Comparison of ENCODE assay signal across 8 cellular contexts in the genomic region with DNA sequence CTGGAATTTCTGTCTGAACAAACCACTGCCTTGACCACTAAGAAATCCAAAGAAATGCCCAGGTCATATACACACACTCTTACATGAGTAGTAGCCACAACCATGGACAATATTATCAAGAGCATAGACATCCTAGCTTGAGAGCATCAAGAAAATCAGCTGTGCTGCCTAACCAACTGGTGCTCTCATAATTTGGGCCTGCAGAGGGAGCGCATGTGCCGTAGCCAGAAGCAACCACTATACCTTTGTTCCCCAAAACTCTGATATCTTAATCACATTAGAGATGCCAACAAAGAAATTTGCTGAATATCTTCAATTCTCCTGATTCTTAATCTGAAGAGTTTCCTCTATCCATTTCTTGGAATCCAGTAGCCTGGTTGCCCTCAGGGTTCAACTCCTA.
DNase-seq lines count a peak whose midpoint lies in the region; ATAC-seq and TF ChIP-seq lines count a peak whose summit lies in the region.

No MANE protein-coding gene starts in this region.

- no peaks in the 10 kb centered on the region for H3K27me3 ChIP-seq in MG63

- H3K4me3 Mint-ChIP-seq in stimulated activated effector memory CD8-positive, alpha-beta T cell treated with anti-CD3 and anti-CD28 coated beads, Interleukin-12 subunit alpha, Interleukin-12 subunit beta, amount 100 ng/mL, for 72 hours, result no peak overlapping the region
- H3K4me3 Mint-ChIP-seq in stimulated activated memory B cell treated with anti-CD40 and anti-IgM and Interleukin-4, amounts not matched to agents 10 μg/mL and 1 μg/mL and 100 μg/mL, for 72 hours, result no peak overlapping the region

- CTCF ChIA-PET in HEK293T (lab: Yijun Ruan, JAX), result interaction anchor here (1.2 kb wide), 1 partner anchor 9 kb away, joined by 6 read pairs; no protein-coding TSS in a partner anchor

- POLR2A ChIA-PET in HEK293T (lab: Yijun Ruan, JAX), result no interaction called here

- ATAC-seq in esophagus mucosa, result peak; percentile 51
- peak; percentile 39 for ATAC-seq in stimulated activated effector memory CD8-positive, alpha-beta T cell treated with anti-CD3 and anti-CD28 coated beads, Interleukin-12 subunit alpha, Interleukin-12 subunit beta, amount 100 ng/mL, for 72 hours
- ATAC-seq in stimulated activated memory B cell treated with anti-CD40 and anti-IgM and Interleukin-4, amounts not matched to agents 10 μg/mL and 1 μg/mL and 100 μg/mL, for 72 hours, result no peak

- no peaks in the 10 kb centered on the region for H3K9me3 ChIP-seq in MG63

- H3K36me3 Mint-ChIP-seq in stimulated activated effector memory CD8-positive, alpha-beta T cell treated with anti-CD3 and anti-CD28 coated beads, Interleukin-12 subunit alpha, Interleukin-12 subunit beta, amount 100 ng/mL, for 72 hours, result no peaks in the 10 kb centered on the region
- H3K36me3 Mint-ChIP-seq in stimulated activated memory B cell treated with anti-CD40 and anti-IgM and Interleukin-4, amounts not matched to agents 10 μg/mL and 1 μg/mL and 100 μg/mL, for 72 hours, result no peaks in the 10 kb centered on the region

- intact Hi-C loops in posterior cingulate gyrus (cut with DNase I), result no loop called here

- no peak overlapping the region for H3K27ac Mint-ChIP-seq in stimulated activated effector memory CD8-positive, alpha-beta T cell treated with anti-CD3 and anti-CD28 coated beads, Interleukin-12 subunit alpha, Interleukin-12 subunit beta, amount 100 ng/mL, for 72 hours
- no peak overlapping the region for H3K27ac Mint-ChIP-seq in stimulated activated memory B cell treated with anti-CD40 and anti-IgM and Interleukin-4, amounts not matched to agents 10 μg/mL and 1 μg/mL and 100 μg/mL, for 72 hours

- no peak overlapping the region for H3K4me3 ChIP-seq in MG63

- no peaks in the 10 kb centered on the region for H3K9me3 Mint-ChIP-seq in stimulated activated effector memory CD8-positive, alpha-beta T cell treated with anti-CD3 and anti-CD28 coated beads, Interleukin-12 subunit alpha, Interleukin-12 subunit beta, amount 100 ng/mL, for 72 hours
- H3K9me3 Mint-ChIP-seq in stimulated activated memory B cell treated with anti-CD40 and anti-IgM and Interleukin-4, amounts not matched to agents 10 μg/mL and 1 μg/mL and 100 μg/mL, for 72 hours, result no peaks in the 10 kb centered on the region

- peaks cover 5% of the 10 kb centered on the region for H3K4me1 Mint-ChIP-seq in stimulated activated effector memory CD8-positive, alpha-beta T cell treated with anti-CD3 and anti-CD28 coated beads, Interleukin-12 subunit alpha, Interleukin-12 subunit beta, amount 100 ng/mL, for 72 hours
- H3K4me1 Mint-ChIP-seq in stimulated activated memory B cell treated with anti-CD40 and anti-IgM and Interleukin-4, amounts not matched to agents 10 μg/mL and 1 μg/mL and 100 μg/mL, for 72 hours, result peaks cover 6% of the 10 kb centered on the region

- DNase-seq in EL (peak; percentile 12), HEK293T (ENCODE audit: extremely low spot score) (peak; percentile 14), T-helper 9 cell (peak; percentile 3), posterior cingulate gyrus (no peak), MG63 (no peak)
- DNase-seq in stimulated activated effector memory CD8-positive, alpha-beta T cell treated with anti-CD3 and anti-CD28 coated beads, Interleukin-12 subunit alpha, Interleukin-12 subunit beta, amount 100 ng/mL, for 72 hours (ENCODE audit: low spot score in 2 of 2), result peak in 1 of 2 donors; percentile 53

- no peaks in the 10 kb centered on the region for H3K36me3 ChIP-seq in MG63

- H3K27me3 Mint-ChIP-seq in stimulated activated memory B cell treated with anti-CD40 and anti-IgM and Interleukin-4, amounts not matched to agents 10 μg/mL and 1 μg/mL and 100 μg/mL, for 72 hours, result peaks cover 16% of the 10 kb centered on the region

TF ChIP-seq in HEK293T, 16 proteins besides CTCF, POLR2A, EP300 and RAD21:
- TF ChIP-seq, protein P1, sequence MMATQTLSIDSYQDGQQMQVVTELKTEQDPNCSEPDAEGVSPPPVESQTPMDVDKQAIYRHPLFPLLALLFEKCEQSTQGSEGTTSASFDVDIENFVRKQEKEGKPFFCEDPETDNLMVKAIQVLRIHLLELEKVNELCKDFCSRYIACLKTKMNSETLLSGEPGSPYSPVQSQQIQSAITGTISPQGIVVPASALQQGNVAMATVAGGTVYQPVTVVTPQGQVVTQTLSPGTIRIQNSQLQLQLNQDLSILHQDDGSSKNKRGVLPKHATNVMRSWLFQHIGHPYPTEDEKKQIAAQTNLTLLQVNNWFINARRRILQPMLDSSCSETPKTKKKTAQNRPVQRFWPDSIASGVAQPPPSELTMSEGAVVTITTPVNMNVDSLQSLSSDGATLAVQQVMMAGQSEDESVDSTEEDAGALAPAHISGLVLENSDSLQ (IDR thresholded peaks at IDR 0.05), result no peak
- no peak for TF ChIP-seq NFRKB (IDR thresholded peaks at IDR 0.05)
- no peak for TF ChIP-seq FOXK2 (IDR thresholded peaks at IDR 0.05)
- TF ChIP-seq ZNF384 (IDR thresholded peaks at IDR 0.05), result no peak
- no peak for TF ChIP-seq FOXM1 (IDR thresholded peaks at IDR 0.05; ENCODE audit: borderline replicate concordance)
- no peak for TF ChIP-seq BHLHE40 (IDR thresholded peaks at IDR 0.05; ENCODE audit: borderline replicate concordance)
- no peak for TF ChIP-seq LEF1 (IDR thresholded peaks at IDR 0.05; ENCODE audit: borderline replicate concordance)
- no peak for TF ChIP-seq ELF4 (IDR thresholded peaks at IDR 0.05)
- no peak for TF ChIP-seq TARDBP (IDR thresholded peaks at IDR 0.05)
- TF ChIP-seq FOXA1 (IDR thresholded peaks at IDR 0.05), result no peak
- no peak for TF ChIP-seq HDGF (IDR thresholded peaks at IDR 0.05; ENCODE audit: borderline replicate concordance)
- TF ChIP-seq L3MBTL2 (conservative IDR thresholded peaks at IDR 0.05), result no peak
- TF ChIP-seq SP1 (IDR thresholded peaks at IDR 0.05), result no peak
- TF ChIP-seq CTBP1 (IDR thresholded peaks at IDR 0.05; ENCODE audit: borderline replicate concordance), result no peak
- TF ChIP-seq SUZ12 (IDR thresholded peaks at IDR 0.05), result no peak
- TF ChIP-seq ARNT (IDR thresholded peaks at IDR 0.05), result no peak

Comparison
In these comparisons a context has a peak if more than half of its experiments do, and no peak if none do; other contexts are left out.
1. DNase-seq: peak in EL (single experiment), HEK293T (single experiment) and T-helper 9 cell (single experiment); none in posterior cingulate gyrus (0 of 10) and MG63 (single experiment).